In genomic region chr15:72222433-72222832, GRCh38 we compare ENCODE assay signal across 1 cellular context.
TF ChIP-seq lines count a peak whose summit lies in the region.

No MANE protein-coding gene starts in this region.

TF ChIP-seq in IMR-90, 13 proteins besides CTCF, POLR2A, EP300 and RAD21:
- no peak for TF ChIP-seq FOS (IDR thresholded peaks at IDR 0.05; ENCODE audit: low read depth, low read length)
- TF ChIP-seq USF2 (IDR thresholded peaks at IDR 0.05; ENCODE audit: low read depth, low read length): no peak
- TF ChIP-seq MAZ (IDR thresholded peaks at IDR 0.05; ENCODE audit: borderline replicate concordance, low read depth, low read length): no peak
- no peak for TF ChIP-seq MAFK (IDR thresholded peaks at IDR 0.05; ENCODE audit: low read depth, low read length)
- no peak for TF ChIP-seq NFE2L2 (IDR thresholded peaks at IDR 0.05; ENCODE audit: low read depth, low read length)
- TF ChIP-seq CEBPB (IDR thresholded peaks at IDR 0.05; ENCODE audit: low read depth, low read length): peak; percentile 35; the same call in 1 of the 2 replicates
- TF ChIP-seq CHD1 (IDR thresholded peaks at IDR 0.05; ENCODE audit: low read depth, low read length): no peak
- no peak for TF ChIP-seq RCOR1 (IDR thresholded peaks at IDR 0.05; ENCODE audit: insufficient replicate concordance, low read length)
- TF ChIP-seq SMC3 (IDR thresholded peaks at IDR 0.05; ENCODE audit: low read depth, low read length): no peak
- TF ChIP-seq ELK1 (IDR thresholded peaks at IDR 0.05; ENCODE audit: borderline replicate concordance, low read depth, low read length): no peak
- no peak for TF ChIP-seq BHLHE40 (IDR thresholded peaks at IDR 0.05; ENCODE audit: low read depth, low read length)
- peak; percentile 48; the same call in 1 of the 2 replicates for TF ChIP-seq MXI1 (IDR thresholded peaks at IDR 0.05; ENCODE audit: borderline replicate concordance, low read depth, low read length)
- TF ChIP-seq RFX5 (IDR thresholded peaks at IDR 0.05; ENCODE audit: low read depth, low read length): no peak
